ENCODE assay signal across 10 cellular contexts in genomic region chr7:91266931-91267557, GRCh38. TPM values are rescaled to one million over a fixed set of nuclear protein-coding genes. Genes with fewer than 3 reads are reported as not detected.
DNase-seq lines count a peak whose midpoint lies in the region; ATAC-seq and TF ChIP-seq lines count a peak whose summit lies in the region.
"Had no signal": no experiment of that assay in that cellular context is flagged by ENCODE, and none has a peak within 500 bp of the region (broad histone marks: within the 10 kb centered on the region; RNA-seq: fewer than 3 reads in every experiment).

No MANE protein-coding gene starts in this region.

- H3K27me3 ChIP-seq in Peyer's patch (no peaks in the 10 kb centered on the region), heart left ventricle (peaks cover 0 to 8% (median 0%) of the 10 kb centered on the region in 9 donors)

- ATAC-seq in heart left ventricle (no peak), GM19395 (IDR thresholded peaks at IDR 0.05; ENCODE audit: unreplicated experiment) (no peak), HG02763 (IDR thresholded peaks at IDR 0.05; ENCODE audit: unreplicated experiment) (no peak)

- H3K4me3 Mint-ChIP-seq in osteocyte (ENCODE audit: unreplicated experiment), result peak overlapping the region; percentile 90

- peak overlapping the region in 1 of 4 donors; percentile 12 for H3K27ac ChIP-seq in Peyer's patch
- H3K27ac ChIP-seq in heart left ventricle, result peak overlapping the region in 9 of 12 donors; percentile 11 to 97 (median 94)

- intact Hi-C loops in heart left ventricle (cut with DNase I), result loop anchor here in 5 of 10 donors (5.0 to 10.0 kb wide), 3 partner anchors 180 to 368 kb away; no protein-coding TSS in a partner anchor

- peak overlapping the region; percentile 38 for H3K27ac Mint-ChIP-seq in osteocyte (ENCODE audit: unreplicated experiment)
- H3K27ac Mint-ChIP-seq: stimulated activated naive CD8-positive, alpha-beta T cell treated with anti-CD3 and anti-CD28 coated beads, Interleukin-15, Interleukin-2, amounts not matched to agents 100 ng/mL and 50 ng/mL, for 24 hours had no signal

- peaks cover 44% of the 10 kb centered on the region for H3K4me1 Mint-ChIP-seq in osteocyte (ENCODE audit: unreplicated experiment)

- H3K36me3 ChIP-seq in Peyer's patch, result no peaks in the 10 kb centered on the region
- H3K36me3 ChIP-seq in heart left ventricle, result no peaks in the 10 kb centered on the region

- peaks cover 4% of the 10 kb centered on the region for H3K36me3 Mint-ChIP-seq in osteocyte (ENCODE audit: unreplicated experiment)

- no peaks in the 10 kb centered on the region for H3K9me3 ChIP-seq in Peyer's patch
- H3K9me3 ChIP-seq in heart left ventricle, result no peaks in the 10 kb centered on the region

- H3K4me1 ChIP-seq in Peyer's patch (peaks cover 0 to 29% (median 8%) of the 10 kb centered on the region in 4 donors), heart left ventricle (peaks cover 0 to 44% (median 19%) of the 10 kb centered on the region in 12 donors)

- TF ChIP-seq POLR2A in Peyer's patch (IDR thresholded peaks at IDR 0.05), result no peak
- TF ChIP-seq POLR2A in heart left ventricle (IDR thresholded peaks at IDR 0.05), result no peak

- 39 to 51% (median 49%) methylated on average over 31 of the region's 31 CpGs for WGBS in heart left ventricle, 4 donors

- no peaks in the 10 kb centered on the region for H3K27me3 Mint-ChIP-seq in osteocyte (ENCODE audit: unreplicated experiment)

- no peaks in the 10 kb centered on the region for H3K9me3 Mint-ChIP-seq in osteocyte (ENCODE audit: unreplicated experiment)
- H3K9me3 Mint-ChIP-seq: stimulated activated naive CD8-positive, alpha-beta T cell treated with anti-CD3 and anti-CD28 coated beads, Interleukin-15, Interleukin-2, amounts not matched to agents 100 ng/mL and 50 ng/mL, for 24 hours had no signal

- DNase-seq in AG20443 (ENCODE audit: low spot score), result peak; percentile 16
- DNase-seq in Peyer's patch, result no peak
- DNase-seq in heart left ventricle, result peak; percentile 18 to 54 (median 41)
- no peak for DNase-seq in osteocyte (ENCODE audit: extremely low spot score, unreplicated experiment)
- no peak for DNase-seq in activated CD4-positive, alpha-beta T cell treated with anti-CD3 and anti-CD28 coated beads, Interleukin-2, amount 50 U/mL, for 48 hours
- DNase-seq in pons (ENCODE audit: low spot score), result no peak
- DNase-seq: T-helper 9 cell had no signal

- H3K4me3 ChIP-seq in Peyer's patch (peak overlapping the region in 3 of 4 donors; percentile 73 to 90 (median 88)), heart left ventricle (peak overlapping the region; percentile 8 to 95 (median 84))

- TF ChIP-seq CTCF in Peyer's patch (IDR thresholded peaks at IDR 0.05), result no peak
- no peak for TF ChIP-seq CTCF in heart left ventricle (IDR thresholded peaks at IDR 0.05)
- no peak for TF ChIP-seq CTCF in osteocyte (IDR thresholded peaks at IDR 0.05)

RNA-seq across cellular contexts. Expression of gene FZD1, which starts 2.8 kb away (rescaled TPM):
- total RNA-seq in Peyer's patch, result 10 to 100 TPM in 2 of 4 donors, 1 to 10 TPM in 2; 1.7 to 12.6 (median 8.9) TPM
- 10 to 100 TPM; 11.5 to 29.8 (median 17.9) TPM for total RNA-seq in heart left ventricle
- polyA plus RNA-seq in heart left ventricle, result 1 to 10 TPM; 4.7 to 9.9 TPM
- 19.4 and 20.0 TPM in 2 replicates for total RNA-seq in osteocyte

Comparison
In these comparisons a context has a peak if more than half of its experiments do, and no peak if none do; other contexts are left out.
1. DNase-seq: peak in AG20443 (single experiment) and heart left ventricle (5 of 5); none in Peyer's patch (0 of 3), osteocyte (single experiment), activated CD4-positive, alpha-beta T cell treated with anti-CD3 and anti-CD28 coated beads, Interleukin-2, amount 50 U/mL, for 48 hours (0 of 2) and pons (single experiment).